ENCODE assay signal across 11 cellular contexts in the genomic region with DNA sequence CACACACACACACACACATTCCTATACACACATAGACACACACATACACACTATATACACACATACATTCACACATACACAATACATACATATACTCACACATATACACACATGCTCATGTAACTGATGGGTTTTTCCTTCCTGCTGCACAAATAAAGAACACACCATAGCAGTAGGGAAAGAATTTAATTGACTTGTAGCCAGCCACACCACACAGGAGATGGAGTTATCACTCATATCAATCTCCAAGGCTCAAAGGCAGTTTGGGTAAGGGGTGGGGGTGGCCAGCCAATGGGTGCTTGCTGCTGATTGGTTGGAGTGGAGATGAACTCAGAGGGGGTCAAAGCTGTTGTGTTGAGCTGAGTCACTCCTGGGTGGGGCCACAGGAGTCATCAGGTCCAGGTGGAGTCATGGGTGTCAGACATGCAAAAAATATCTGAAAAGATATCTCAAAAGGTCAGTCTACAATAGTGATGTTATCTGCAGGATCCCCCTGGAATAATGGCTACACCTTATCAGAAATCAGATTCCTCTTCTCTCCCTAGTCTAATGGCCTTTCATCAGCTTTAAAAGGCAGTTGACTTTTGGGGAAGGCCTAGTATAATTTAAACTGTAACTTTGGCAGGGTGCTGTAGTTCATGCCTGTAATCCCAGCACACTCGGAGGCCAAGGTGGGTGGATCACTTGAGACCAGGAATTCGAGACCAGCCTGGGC. TPM values are rescaled to one million over a fixed set of nuclear protein-coding genes. Genes with fewer than 3 reads are reported as not detected.
A peak's percentile ranks its signal among the peaks of the same experiment; 100 is the strongest.
DNase-seq lines count a peak whose midpoint lies in the region; ATAC-seq and TF ChIP-seq lines count a peak whose summit lies in the region.
"Had no signal": no experiment of that assay in that cellular context is flagged by ENCODE, and none has a peak within 500 bp of the region (broad histone marks: within the 10 kb centered on the region; RNA-seq: fewer than 3 reads in every experiment).

No MANE protein-coding gene starts in this region.

- no peaks in the 10 kb centered on the region for H3K9me3 ChIP-seq in CD8-positive, alpha-beta T cell (ENCODE audit: low read length)
- no peaks in the 10 kb centered on the region for H3K9me3 ChIP-seq in upper lobe of left lung
- H3K9me3 ChIP-seq in neuronal stem cell (replicated peaks in 1 of 2; ENCODE audit: control insufficient read depth in 2 of 2, insufficient read depth in 1 of 2, low read depth in 1 of 2, low read length in 2 of 2) = no peaks in the 10 kb centered on the region

- CTCF ChIA-PET in CD8-positive, alpha-beta T cell (lab: Charles Lee) = interaction anchor here (1.1 to 1.5 kb wide), 2 partner anchors 9 to 15 kb away, joined by 3 read pairs; no protein-coding TSS in a partner anchor

- no peaks in the 10 kb centered on the region for H3K36me3 ChIP-seq in CD8-positive, alpha-beta T cell (ENCODE audit: insufficient read depth, low read length)
- H3K36me3 ChIP-seq in upper lobe of left lung (no peaks in the 10 kb centered on the region), neuronal stem cell (replicated peaks in 1 of 2; ENCODE audit: control insufficient read depth in 2 of 2, insufficient read depth in 2 of 2, low read length in 2 of 2) (no peaks in the 10 kb centered on the region)

- no peak overlapping the region for H4K8ac ChIP-seq in neuronal stem cell (ENCODE audit: low read depth, low read length)

- POLR2A ChIA-PET in CD8-positive, alpha-beta T cell (lab: Charles Lee) = no interaction called here

- no peaks in the 10 kb centered on the region for H3K4me1 ChIP-seq in CD8-positive, alpha-beta T cell (ENCODE audit: insufficient read depth, low read length)
- H3K4me1 ChIP-seq in upper lobe of left lung (peaks cover 4 to 14% (median 12%) of the 10 kb centered on the region in 4 donors), neuronal stem cell (ENCODE audit: control insufficient read depth in 2 of 2, insufficient read depth in 1 of 2, low read depth in 1 of 2, low read length in 2 of 2) (peaks cover 5 to 9% of the 10 kb centered on the region in 2 donors)

- ATAC-seq in CD8-positive, alpha-beta T cell = peak; percentile 20
- ATAC-seq in left colon (peak; percentile 63), GM19324 (IDR thresholded peaks at IDR 0.05; ENCODE audit: low FRiP score, unreplicated experiment) (no peak), upper lobe of left lung (ENCODE audit: low FRiP score in 2 of 2) (no peak), GM21786 (IDR thresholded peaks at IDR 0.05; ENCODE audit: unreplicated experiment) (no peak)

- no peaks in the 10 kb centered on the region for H3K36me3 Mint-ChIP-seq in CD8-positive, alpha-beta T cell
- H3K36me3 Mint-ChIP-seq: activated naive CD4-positive, alpha-beta T cell treated with anti-CD3 and anti-CD28 coated beads, Interleukin-2, amount 50 U/mL, for 24 hours had no signal

- H2AFZ ChIP-seq in neuronal stem cell (ENCODE audit: low read length) = no peak overlapping the region

- no peak overlapping the region for H3K4me3 ChIP-seq in CD8-positive, alpha-beta T cell (ENCODE audit: low read depth, low read length)
- H3K4me3 ChIP-seq in upper lobe of left lung (no peak overlapping the region), neuronal stem cell (ENCODE audit: low read length in 2 of 2) (no peak overlapping the region)

- no peak overlapping the region for H3K4me2 ChIP-seq in neuronal stem cell (ENCODE audit: insufficient read depth, low read length, poor library complexity, severe bottlenecking)

- peak in 1 of 7 experiments; percentile 20 for DNase-seq in CD8-positive, alpha-beta T cell
- DNase-seq in HPDE6-E6E7 (ENCODE audit: extremely low spot score) = peak; percentile 65
- peak; percentile 42 for DNase-seq in activated CD4-positive, CD25-positive, alpha-beta regulatory T cell treated with anti-CD3 and anti-CD28 coated beads, Interleukin-2, amount 50 U/mL, for 72 hours
- no peak for DNase-seq in left colon
- DNase-seq in upper lobe of left lung = no peak
- DNase-seq in neuronal stem cell (ENCODE audit: low spot score) = no peak
- DNase-seq: EL, NCI-H1694 had no signal

- no peak overlapping the region for H3K14ac ChIP-seq in neuronal stem cell (ENCODE audit: low read length)

- no peaks in the 10 kb centered on the region for H3K4me1 Mint-ChIP-seq in CD8-positive, alpha-beta T cell (ENCODE audit: low read depth)

- TF ChIP-seq CTCF in CD8-positive, alpha-beta T cell (IDR thresholded peaks at IDR 0.05) = no peak
- TF ChIP-seq CTCF in upper lobe of left lung (IDR thresholded peaks at IDR 0.05) = no peak

- no peak overlapping the region for H3K23ac ChIP-seq in neuronal stem cell (ENCODE audit: low read depth, low read length, poor library complexity)

- no peak overlapping the region for H3K4me3 Mint-ChIP-seq in CD8-positive, alpha-beta T cell
- H3K4me3 Mint-ChIP-seq: activated naive CD4-positive, alpha-beta T cell treated with anti-CD3 and anti-CD28 coated beads, Interleukin-2, amount 50 U/mL, for 24 hours had no signal

- H2BK5ac ChIP-seq in neuronal stem cell (ENCODE audit: low read length) = no peak overlapping the region

- H2BK15ac ChIP-seq in neuronal stem cell (ENCODE audit: low read length) = no peak overlapping the region

- H3K18ac ChIP-seq in neuronal stem cell (ENCODE audit: low read length) = no peak overlapping the region

- H2BK120ac ChIP-seq in neuronal stem cell (ENCODE audit: low read depth, low read length) = no peak overlapping the region

- TF ChIP-seq POLR2A in upper lobe of left lung (IDR thresholded peaks at IDR 0.05) = no peak

- no peak overlapping the region for H3K27ac ChIP-seq in CD8-positive, alpha-beta T cell (ENCODE audit: low read depth, low read length)
- no peak overlapping the region for H3K27ac ChIP-seq in upper lobe of left lung
- H3K27ac ChIP-seq in neuronal stem cell (replicated peaks; ENCODE audit: low read length) = no peak overlapping the region

- WGBS in upper lobe of left lung, 2 donors = 83 to 85% methylated on average over 2 of the region's 2 CpGs
- no CpG with 5 or more reads among the region's 2 CpGs for WGBS in neuronal stem cell (ENCODE audit: extremely low coverage in 2 of 2, insufficient read length in 2 of 2, insufficient replicate concordance in 1 of 2), 2 donors

- intact Hi-C loops in CD8-positive, alpha-beta T cell (cut with DNase I, micrococcal nuclease) = no loop called here
- intact Hi-C loops in left colon (cut with DNase I, micrococcal nuclease) = loop anchor here in 1 of 2 donors (10.0 kb wide), 1 partner anchor 95 kb away; no protein-coding TSS in a partner anchor

- H3K27ac Mint-ChIP-seq in CD8-positive, alpha-beta T cell = no peak overlapping the region
- H3K27ac Mint-ChIP-seq: activated naive CD4-positive, alpha-beta T cell treated with anti-CD3 and anti-CD28 coated beads, Interleukin-2, amount 50 U/mL, for 24 hours had no signal

- no peak overlapping the region for H3K4ac ChIP-seq in neuronal stem cell (ENCODE audit: low read length)

- H2AK5ac ChIP-seq in neuronal stem cell (ENCODE audit: low read depth, low read length) = no peak overlapping the region

- no peaks in the 10 kb centered on the region for H3K79me1 ChIP-seq in neuronal stem cell (ENCODE audit: low read depth, low read length)

- no peak for TF ChIP-seq EP300 in upper lobe of left lung (IDR thresholded peaks at IDR 0.05)

- H3K9me3 Mint-ChIP-seq in CD8-positive, alpha-beta T cell = no peaks in the 10 kb centered on the region
- H3K9me3 Mint-ChIP-seq: activated naive CD4-positive, alpha-beta T cell treated with anti-CD3 and anti-CD28 coated beads, Interleukin-2, amount 50 U/mL, for 24 hours had no signal

- H3K27me3 Mint-ChIP-seq in CD8-positive, alpha-beta T cell (ENCODE audit: low read depth) = no peaks in the 10 kb centered on the region
- H3K27me3 Mint-ChIP-seq: activated naive CD4-positive, alpha-beta T cell treated with anti-CD3 and anti-CD28 coated beads, Interleukin-2, amount 50 U/mL, for 24 hours had no signal

- no peak overlapping the region for H3K9ac ChIP-seq in neuronal stem cell (ENCODE audit: low read depth, low read length, poor library complexity)

- H2BK12ac ChIP-seq in neuronal stem cell (ENCODE audit: low read length) = no peak overlapping the region

- no peaks in the 10 kb centered on the region for H3K27me3 ChIP-seq in CD8-positive, alpha-beta T cell (ENCODE audit: insufficient read depth, low read length)
- H3K27me3 ChIP-seq in upper lobe of left lung = no peaks in the 10 kb centered on the region
- no peaks in the 10 kb centered on the region for H3K27me3 ChIP-seq in neuronal stem cell (ENCODE audit: control insufficient read depth in 3 of 3, insufficient read depth in 3 of 3, low read depth in 1 of 3, low read length in 3 of 3)

- no peak overlapping the region for H4K91ac ChIP-seq in neuronal stem cell (ENCODE audit: low read depth, low read length, poor library complexity)

RNA-seq across cellular contexts. Expression of a gene that starts 46.1 kb away (rescaled TPM):
- 10 to 100 TPM; 89.0 to 91.1 TPM for total RNA-seq in CD8-positive, alpha-beta T cell
- total RNA-seq in left colon (100 to 1,000 TPM in 1 of 2 donors, 10 to 100 TPM in 1; 91.9 to 121 TPM), upper lobe of left lung (100 to 1,000 TPM; 261 to 514 (median 328) TPM)
- polyA plus RNA-seq in neuronal stem cell (2013, experiment 1 of 2) = 142 TPM
- polyA plus RNA-seq in neuronal stem cell (2013, experiment 2 of 2) = 142 TPM

Comparison
In these comparisons a context has a peak if more than half of its experiments do, and no peak if none do; other contexts are left out.
1. ATAC-seq: peak in CD8-positive, alpha-beta T cell (single experiment) and left colon (single experiment); none in GM19324 (single experiment), upper lobe of left lung (0 of 2) and GM21786 (single experiment).
2. DNase-seq: peak in HPDE6-E6E7 (single experiment) and activated CD4-positive, CD25-positive, alpha-beta regulatory T cell treated with anti-CD3 and anti-CD28 coated beads, Interleukin-2, amount 50 U/mL, for 72 hours (single experiment); none in left colon (0 of 2), upper lobe of left lung (0 of 2) and neuronal stem cell (single experiment).